Comparison of ENCODE assay signal across 1 cellular context in genomic region chr1:62407398-62408009, GRCh38.
TF ChIP-seq lines count a peak whose summit lies in the region.

No MANE protein-coding gene starts in this region.

TF ChIP-seq in WTC11, 78 proteins besides CTCF, POLR2A, EP300 and RAD21 (continued from another document):
- TF ChIP-seq ATF2 (CRISPR knock-in tag; IDR thresholded peaks at IDR 0.05; ENCODE audit: borderline replicate concordance, low read depth) (no peak), ERG (CRISPR knock-in tag; IDR thresholded peaks at IDR 0.05) (no peak), NFYB (CRISPR knock-in tag; conservative IDR thresholded peaks at IDR 0.05; ENCODE audit: low read depth) (no peak), NFATC4 (CRISPR knock-in tag; IDR thresholded peaks at IDR 0.05) (no peak), ZNF416 (CRISPR knock-in tag; IDR thresholded peaks at IDR 0.05) (no peak), JAZF1 (CRISPR knock-in tag; IDR thresholded peaks at IDR 0.05) (no peak)
TF ChIP-seq in WTC11: peak in this region for 0.
